Comparison of ENCODE assay signal across 10 cellular contexts in the genomic region with DNA sequence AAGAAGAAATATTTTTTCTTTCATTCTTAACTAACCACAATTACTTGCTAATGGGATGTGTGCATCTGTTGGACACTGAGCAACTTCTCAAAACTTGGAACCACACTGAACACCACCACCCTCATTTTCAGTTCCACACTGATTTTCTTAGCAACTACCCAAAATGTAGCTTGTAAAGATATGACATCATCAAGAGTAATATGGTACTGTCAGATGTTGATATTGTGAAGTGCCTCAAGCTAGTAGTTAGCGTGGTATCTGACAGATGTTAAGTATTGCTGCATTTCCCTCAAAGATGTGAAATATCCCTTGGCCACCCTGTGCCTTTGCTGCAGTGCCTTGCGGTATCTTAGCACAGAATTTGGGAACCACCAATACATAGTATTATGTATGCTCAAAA. TPM values are rescaled to one million over a fixed set of nuclear protein-coding genes. Genes with fewer than 3 reads are reported as not detected.
DNase-seq lines count a peak whose midpoint lies in the region; ATAC-seq and TF ChIP-seq lines count a peak whose summit lies in the region.
"Had no signal": no experiment of that assay in that cellular context is flagged by ENCODE, and none has a peak within 500 bp of the region (broad histone marks: within the 10 kb centered on the region; RNA-seq: fewer than 3 reads in every experiment).

No MANE protein-coding gene starts in this region.

- H3K27me3 Mint-ChIP-seq in IgD-negative memory B cell = peaks cover 16% of the 10 kb centered on the region
- no peaks in the 10 kb centered on the region for H3K27me3 Mint-ChIP-seq in natural killer cell (ENCODE audit: low read depth in 2 of 2)

- H3K27ac Mint-ChIP-seq in IgD-negative memory B cell (peak overlapping the region in 2 of 3 donors; percentile 71 to 81), natural killer cell (peak overlapping the region; percentile 51 to 67)

- intact Hi-C loops in natural killer cell (cut with micrococcal nuclease) = no loop called here

- H3K36me3 Mint-ChIP-seq in IgD-negative memory B cell (peaks cover 5% of the 10 kb centered on the region), natural killer cell (peaks cover 10% of the 10 kb centered on the region)

- DNase-seq in natural killer cell (no peak), NCI-H1048 (lab: John Stamatoyannopoulos, UW) (no peak), HuH-7.5 (ENCODE audit: low spot score) (no peak), UCSD-AML1 (lab: John Stamatoyannopoulos, UW; ENCODE audit: unreplicated experiment) (no peak), glomerular visceral epithelial cell (ENCODE audit: extremely low spot score) (no peak)
- DNase-seq: left ventricle myocardium inferior, SW 1271 had no signal

- no peak for TF ChIP-seq CTCF in natural killer cell (IDR thresholded peaks at IDR 0.05)

- peaks cover 33 to 38% (median 35%) of the 10 kb centered on the region in 3 donors for H3K4me1 Mint-ChIP-seq in IgD-negative memory B cell
- peaks cover 73 to 85% of the 10 kb centered on the region in 2 donors for H3K4me1 Mint-ChIP-seq in natural killer cell

- H3K4me3 Mint-ChIP-seq in IgD-negative memory B cell (peak overlapping the region in 2 of 4 donors; percentile 7 to 61), natural killer cell (no peak overlapping the region)

- H3K9me3 Mint-ChIP-seq in IgD-negative memory B cell (no peaks in the 10 kb centered on the region), natural killer cell (no peaks in the 10 kb centered on the region)

- ATAC-seq in GM18868 (IDR thresholded peaks at IDR 0.05; ENCODE audit: unreplicated experiment) (peak; percentile 80), HG02571 (IDR thresholded peaks at IDR 0.05; ENCODE audit: unreplicated experiment) (peak; percentile 83), natural killer cell (peak in 2 of 3 donors; percentile 18 to 28)

RNA-seq across cellular contexts. Expression of a gene that starts 9.3 kb away (rescaled TPM):
- 43.1 TPM for polyA plus RNA-seq in IgD-negative memory B cell
- 100 to 1,000 TPM; 112 to 135 (median 115) TPM for total RNA-seq in natural killer cell

Comparison
In these comparisons a context has a peak if more than half of its experiments do, and no peak if none do; other contexts are left out.
1. ATAC-seq: peak in every context shown above with its lines; median percentile 83 in HG02571; 80 in GM18868; 23 in natural killer cell.